6 cellular contexts compared by ENCODE assay signal in genomic region chr2:95951662-95952061, GRCh38. TPM values are rescaled to one million over a fixed set of nuclear protein-coding genes. Genes with fewer than 3 reads are reported as not detected.
DNase-seq lines count a peak whose midpoint lies in the region; ATAC-seq, FAIRE-seq and TF ChIP-seq lines count a peak whose summit lies in the region.
"Not testable (repeated sequence)": the region's sequence is repeated elsewhere in the genome, so short reads cannot be mapped to it uniquely, and the experiment has no call there.

No MANE protein-coding gene starts in this region.

- intact Hi-C loops in aorta (cut with DNase I) = not testable (repeated sequence)

- not testable (repeated sequence) for H3K27ac ChIP-seq in aorta (ENCODE audit: low read depth in 1 of 2, low read length in 2 of 2)

- WGBS in aorta, 2 donors = 17 to 22% methylated on average over 2 of the region's 2 CpGs

- ATAC-seq in omental fat pad (ENCODE audit: low FRiP score) = peak; percentile 59
- peak; percentile 65 for ATAC-seq in aorta (ENCODE audit: low FRiP score)

- not testable (repeated sequence) for TF ChIP-seq POLR2A in H54 (IDR thresholded peaks at IDR 0.05; ENCODE audit: low read depth, low read length)

- DNase-seq in H54 (ENCODE audit: insufficient read length, low spot score); frontal cortex (ENCODE audit: low spot score in 2 of 2); omental fat pad (ENCODE audit: low spot score); aorta: not testable (repeated sequence)

- H3K4me1 ChIP-seq in aorta (ENCODE audit: control insufficient read depth in 1 of 2, insufficient read depth in 2 of 2, low read length in 2 of 2) = not testable (repeated sequence)

- H3K36me3 ChIP-seq in aorta (ENCODE audit: control insufficient read depth in 1 of 2, insufficient read depth in 2 of 2, low read length in 1 of 2) = not testable (repeated sequence)

- not testable (repeated sequence) for H3K4me3 ChIP-seq in aorta (ENCODE audit: low read length in 2 of 2)

- TF ChIP-seq CTCF in omental fat pad (IDR thresholded peaks at IDR 0.05) = not testable (repeated sequence)

- not testable (repeated sequence) for H3K9me3 ChIP-seq in aorta (ENCODE audit: control insufficient read depth, low read length)

- H3K27me3 ChIP-seq in aorta (ENCODE audit: control insufficient read depth in 1 of 2, insufficient read depth in 2 of 2, low read length in 1 of 2) = not testable (repeated sequence)

- FAIRE-seq in A204.1 (lab: Jason Lieb, UNC) = peak; percentile 81
- peak; percentile 98 for FAIRE-seq in H54 (lab: Jason Lieb, UNC)
- FAIRE-seq in colon (lab: Jason Lieb, UNC) = peak; percentile 85
- FAIRE-seq in frontal cortex (lab: Jason Lieb, UNC) = peak; percentile 69

RNA-seq across cellular contexts. Expression of gene ANKRD36C, which starts 40.0 kb away (rescaled TPM):
- total RNA-seq in frontal cortex = 277 TPM
- 10 to 100 TPM; 24.0 to 71.9 (median 27.1) TPM for total RNA-seq in omental fat pad
- 10 to 100 TPM; 52.7 to 81.1 TPM for total RNA-seq in aorta
- 1 to 10 TPM; 1.4 to 4.4 TPM for polyA plus RNA-seq in aorta
